ENCODE assay signal across 20 cellular contexts in the genomic region with DNA sequence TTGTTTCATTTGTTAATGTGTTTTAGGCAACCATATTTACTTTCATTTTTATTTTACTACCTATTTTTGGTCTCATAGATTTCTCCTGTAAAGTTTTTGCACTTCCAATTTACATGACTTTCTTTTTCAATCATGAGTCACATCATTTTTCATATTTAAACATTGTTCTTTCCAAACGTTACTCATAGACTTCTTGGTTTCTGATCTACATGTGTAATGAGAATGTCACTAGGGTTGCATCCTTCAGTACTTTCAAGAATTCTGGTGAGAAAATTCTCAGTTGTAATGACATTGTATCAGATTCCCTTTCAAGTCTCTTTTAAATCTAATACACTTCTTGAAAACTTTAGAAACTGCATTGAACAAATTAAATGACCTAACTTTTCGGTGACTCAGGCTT.
"Had no signal": no experiment of that assay in that cellular context is flagged by ENCODE, and none has a peak within 500 bp of the region (broad histone marks: within the 10 kb centered on the region; RNA-seq: fewer than 3 reads in every experiment).

No MANE protein-coding gene starts in this region.

- H3K4me3 Mint-ChIP-seq: activated CD8-positive, alpha-beta memory T cell treated with anti-CD3 and anti-CD28 coated beads, Interleukin-2, amount 10 ng/mL, durations not matched to agents 7 days and 5 days; activated naive CD4-positive, alpha-beta T cell treated with anti-CD3 and anti-CD28 coated beads for 36 hours; endodermal cell; stimulated activated naive B cell treated with anti-CD40 and anti-IgM and Interleukin-4, amounts not matched to agents 10 μg/mL and 1 μg/mL and 100 μg/mL, for 72 hours; T-helper 2 cell treated with Interferon-gamma antibody and Interleukin-4, amounts not matched to agents 5 μg/mL and 100 μg/mL, for 36 hours had no signal

- H3K4me3 ChIP-seq: psoas muscle, right lobe of liver, upper lobe of left lung had no signal

- H3K4me1 Mint-ChIP-seq: activated CD8-positive, alpha-beta memory T cell treated with anti-CD3 and anti-CD28 coated beads, Interleukin-2, amount 10 ng/mL, durations not matched to agents 7 days and 5 days; endodermal cell; stimulated activated naive B cell treated with anti-CD40 and anti-IgM and Interleukin-4, amounts not matched to agents 10 μg/mL and 1 μg/mL and 100 μg/mL, for 72 hours had no signal

- H3K27me3 ChIP-seq: right lobe of liver, upper lobe of left lung had no signal

- H3K9me3 Mint-ChIP-seq: activated naive CD4-positive, alpha-beta T cell treated with anti-CD3 and anti-CD28 coated beads for 36 hours; endodermal cell; T-helper 2 cell treated with Interferon-gamma antibody and Interleukin-4, amounts not matched to agents 5 μg/mL and 100 μg/mL, for 36 hours had no signal

- H3K27ac ChIP-seq: psoas muscle, right lobe of liver, upper lobe of left lung had no signal

- FAIRE-seq: islet of Langerhans had no signal

- H3K36me3 Mint-ChIP-seq: activated CD8-positive, alpha-beta memory T cell treated with anti-CD3 and anti-CD28 coated beads, Interleukin-2, amount 10 ng/mL, durations not matched to agents 7 days and 5 days; stimulated activated naive B cell treated with anti-CD40 and anti-IgM and Interleukin-4, amounts not matched to agents 10 μg/mL and 1 μg/mL and 100 μg/mL, for 72 hours had no signal

- ATAC-seq: activated CD4-positive, CD25-positive, alpha-beta regulatory T cell treated with anti-CD3 and anti-CD28 coated beads, Interleukin-2, amount 50 U/mL, for 24 hours; activated CD8-positive, alpha-beta memory T cell treated with anti-CD3 and anti-CD28 coated beads, Interleukin-2, amount 10 ng/mL, durations not matched to agents 7 days and 5 days; esophagus mucosa; left ventricle myocardium superior; psoas muscle; right lobe of liver; stimulated activated naive B cell treated with anti-CD40 and anti-IgM and Interleukin-4, amounts not matched to agents 10 μg/mL and 1 μg/mL and 100 μg/mL, for 72 hours had no signal

- H3K9me3 ChIP-seq: psoas muscle, right lobe of liver, upper lobe of left lung had no signal

- DNase-seq: activated CD4-positive, alpha-beta T cell treated with anti-CD3 and anti-CD28 coated beads, Interleukin-2, amount 50 U/mL, for 48 hours; activated CD8-positive, alpha-beta memory T cell treated with anti-CD3 and anti-CD28 coated beads, Interleukin-2, amount 10 ng/mL, durations not matched to agents 7 days and 5 days; activated naive CD4-positive, alpha-beta T cell treated with anti-CD3 and anti-CD28 coated beads for 36 hours; cerebellar nuclear complex; dermis blood vessel endothelial cell; endodermal cell; foreskin melanocyte; head of caudate nucleus; left ventricle myocardium superior; mesendoderm; psoas muscle; right lobe of liver; stimulated activated CD4-positive, alpha-beta T cell treated with anti-CD3 and anti-CD28 coated beads, Interleukin-2, amount 100 ng/mL, for 24 hours; stimulated activated naive B cell treated with anti-CD40 and anti-IgM and Interleukin-4, amounts not matched to agents 10 μg/mL and 1 μg/mL and 100 μg/mL, for 72 hours; SW 1271; upper lobe of left lung had no signal

- H3K36me3 ChIP-seq: right lobe of liver, upper lobe of left lung had no signal

- H3K4me1 ChIP-seq: psoas muscle, right lobe of liver, upper lobe of left lung had no signal

- H3K27ac Mint-ChIP-seq: activated CD8-positive, alpha-beta memory T cell treated with anti-CD3 and anti-CD28 coated beads, Interleukin-2, amount 10 ng/mL, durations not matched to agents 7 days and 5 days; activated naive CD4-positive, alpha-beta T cell treated with anti-CD3 and anti-CD28 coated beads for 36 hours; endodermal cell; stimulated activated naive B cell treated with anti-CD40 and anti-IgM and Interleukin-4, amounts not matched to agents 10 μg/mL and 1 μg/mL and 100 μg/mL, for 72 hours; T-helper 2 cell treated with Interferon-gamma antibody and Interleukin-4, amounts not matched to agents 5 μg/mL and 100 μg/mL, for 36 hours had no signal

- H3K27me3 Mint-ChIP-seq: activated CD8-positive, alpha-beta memory T cell treated with anti-CD3 and anti-CD28 coated beads, Interleukin-2, amount 10 ng/mL, durations not matched to agents 7 days and 5 days; stimulated activated naive B cell treated with anti-CD40 and anti-IgM and Interleukin-4, amounts not matched to agents 10 μg/mL and 1 μg/mL and 100 μg/mL, for 72 hours had no signal
